ENCODE assay signal across 9 cellular contexts in the genomic region with DNA sequence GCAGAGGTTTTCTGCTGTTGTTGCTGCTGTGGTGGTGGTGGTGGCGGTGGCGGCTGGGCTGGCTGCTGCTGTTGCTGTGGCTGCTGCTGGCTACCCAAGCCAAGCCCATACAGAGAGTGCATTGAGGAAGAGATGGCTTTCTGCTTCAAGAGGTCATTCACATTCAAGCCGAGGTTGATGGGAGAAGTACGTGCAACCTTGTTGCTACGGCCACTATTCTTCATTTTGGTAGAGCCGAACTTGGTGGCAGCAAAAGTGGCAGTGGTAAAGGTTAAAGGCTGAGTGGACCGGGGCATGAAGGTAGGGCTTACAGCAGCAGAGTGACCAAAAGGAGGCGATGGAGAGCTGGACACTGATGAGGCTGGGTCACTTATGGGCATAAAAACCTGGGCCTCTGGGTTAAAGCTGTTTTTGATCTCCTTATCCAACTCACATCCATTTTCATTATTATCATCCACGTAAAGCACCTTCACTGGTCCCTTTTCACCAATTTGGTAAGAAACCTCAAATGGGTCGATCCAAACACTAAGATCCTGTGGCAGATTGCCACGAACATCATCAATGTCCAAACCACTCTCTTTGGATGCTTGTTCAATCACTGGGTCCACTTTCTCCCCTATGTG. TPM values are rescaled to one million over a fixed set of nuclear protein-coding genes. Genes with fewer than 3 reads are reported as not detected.
DNase-seq lines count a peak whose midpoint lies in the region; ATAC-seq and TF ChIP-seq lines count a peak whose summit lies in the region.
"Had no signal": no experiment of that assay in that cellular context is flagged by ENCODE, and none has a peak within 500 bp of the region (broad histone marks: within the 10 kb centered on the region; RNA-seq: fewer than 3 reads in every experiment).

No MANE protein-coding gene starts in this region.

- peak; percentile 60 for TF ChIP-seq CTCF in HFF-Myc (IDR thresholded peaks at IDR 0.05; ENCODE audit: low read depth, low read length, missing control alignments)
- TF ChIP-seq CTCF in fibroblast of lung (conservative IDR thresholded peaks at IDR 0.05 in 1 of 2, IDR thresholded peaks at IDR 0.05 in 1 of 2; ENCODE audit: low read depth in 1 of 2, low read length in 2 of 2), result peak; percentile 49 to 69
- peak; percentile 58 for TF ChIP-seq CTCF in neutrophil (IDR thresholded peaks at IDR 0.05)
- TF ChIP-seq CTCF in omental fat pad (IDR thresholded peaks at IDR 0.05), result peak in 1 of 3 donors; percentile 18

- H3K79me2 ChIP-seq in fibroblast of lung (ENCODE audit: control insufficient read depth, insufficient read depth, low read length), result peaks cover 34% of the 10 kb centered on the region

- no peak overlapping the region for H3K9ac ChIP-seq in fibroblast of lung (ENCODE audit: insufficient read depth, low read length)

- no peaks in the 10 kb centered on the region for H4K20me1 ChIP-seq in fibroblast of lung (ENCODE audit: control insufficient read depth, extremely low read depth, insufficient read depth, low read length)

- no peak overlapping the region for H2AFZ ChIP-seq in fibroblast of lung (ENCODE audit: low read length)

- no peak for ATAC-seq in HG03045 (IDR thresholded peaks at IDR 0.05; ENCODE audit: unreplicated experiment)
- ATAC-seq in HG02759 (IDR thresholded peaks at IDR 0.05; ENCODE audit: unreplicated experiment), result no peak
- no peak for ATAC-seq in omental fat pad (ENCODE audit: low FRiP score)

- no peaks in the 10 kb centered on the region for H3K9me3 ChIP-seq in fibroblast of lung (ENCODE audit: control insufficient read depth, insufficient read depth, low read depth, low read length)
- no peaks in the 10 kb centered on the region for H3K9me3 ChIP-seq in neutrophil

- peaks cover 7% of the 10 kb centered on the region for H3K36me3 ChIP-seq in fibroblast of lung (ENCODE audit: control insufficient read depth, insufficient read depth, low read length)
- peaks cover 29% of the 10 kb centered on the region for H3K36me3 ChIP-seq in neutrophil

- H3K27ac ChIP-seq in fibroblast of lung (ENCODE audit: insufficient read depth, low read length), result no peak overlapping the region
- peak overlapping the region; percentile 24 for H3K27ac ChIP-seq in neutrophil

- H3K27me3 ChIP-seq in fibroblast of lung (ENCODE audit: control insufficient read depth, insufficient read depth, low read length) (no peaks in the 10 kb centered on the region), neutrophil (no peaks in the 10 kb centered on the region)

- DNase-seq in CD1c-positive myeloid dendritic cell (ENCODE audit: extremely low spot score) (peak; percentile 59), HFF-Myc (ENCODE audit: extremely low read depth, low read depth) (no peak), fibroblast of lung (ENCODE audit: low read depth in 2 of 2) (peak in 1 of 2 donors; percentile 49), omental fat pad (ENCODE audit: low spot score) (no peak)
- DNase-seq in activated CD4-positive, alpha-beta T cell treated with anti-CD3 and anti-CD28 coated beads for 48 hours, result peak; percentile 64

- peak overlapping the region; percentile 82 for H3K4me2 ChIP-seq in fibroblast of lung (ENCODE audit: extremely low read depth, insufficient read depth, low read length)

- H3K4me3 ChIP-seq in HFF-Myc (replicated peaks; ENCODE audit: low read depth, low read length), result peak overlapping the region; percentile 55
- peak overlapping the region in 2 of 4 experiments; percentile 94 to 96 for H3K4me3 ChIP-seq in fibroblast of lung (replicated peaks in 1 of 4; ENCODE audit: control extremely low read depth in 1 of 4, insufficient read depth in 1 of 4, low read depth in 3 of 4, low read length in 4 of 4)
- H3K4me3 ChIP-seq in neutrophil (ENCODE audit: low read depth in 1 of 2, low read length in 1 of 2), result no peak overlapping the region

- H3K4me1 ChIP-seq in fibroblast of lung (ENCODE audit: control insufficient read depth, extremely low read depth, insufficient read depth, low read length) (peaks cover 5% of the 10 kb centered on the region), neutrophil (ENCODE audit: control insufficient read depth in 1 of 2, insufficient read depth in 1 of 2, low read depth in 1 of 2, low read length in 1 of 2) (peaks cover 38 to 39% of the 10 kb centered on the region in 2 experiments)

RNA-seq across cellular contexts. Expression of a gene that starts 2.8 kb away (rescaled TPM):
- 10.3 and 22.0 TPM in 2 replicates for total RNA-seq in fibroblast of lung
- 39.6 and 40.5 TPM in 2 replicates for polyA plus RNA-seq in fibroblast of lung
- polyA plus RNA-seq in fibroblast of lung (2012), result 45.5 and 50.7 TPM in 2 replicates
- 43.9 and 85.0 TPM in 2 replicates for polyA minus RNA-seq in fibroblast of lung (ENCODE audit: low replicate concordance)
- 10 to 100 TPM; 28.8 to 79.7 (median 37.0) TPM for total RNA-seq in omental fat pad

RNA-seq across cellular contexts. Expression of a gene that starts 27.9 kb away (rescaled TPM):
- total RNA-seq in fibroblast of lung (under 0.01 and 0.33 TPM in 2 replicates), omental fat pad (under 1 TPM in 2 of 4 donors, not detected in 2; 0.09 to 0.24 TPM)
- polyA plus RNA-seq in fibroblast of lung, result 0.02 and 0.05 TPM in 2 replicates
- 0.05 and 0.09 TPM in 2 replicates for polyA plus RNA-seq in fibroblast of lung (2012)
- 1.3 TPM in 1 of 2 replicates, not detected in the other for polyA minus RNA-seq in fibroblast of lung (ENCODE audit: low replicate concordance)
- total RNA-seq: T-helper 1 cell treated with Interleukin-12 subunit alpha and Interleukin-12 subunit beta and Interleukin-4 antibody, amounts not matched to agents 30 ng/mL and 1 ng/mL, for 36 hours had no signal

Comparison
In these comparisons a context has a peak if more than half of its experiments do, and no peak if none do; other contexts are left out.
1. DNase-seq: peak in CD1c-positive myeloid dendritic cell (single experiment) and activated CD4-positive, alpha-beta T cell treated with anti-CD3 and anti-CD28 coated beads for 48 hours (single experiment); none in HFF-Myc (single experiment) and omental fat pad (single experiment).